In the genomic region with DNA sequence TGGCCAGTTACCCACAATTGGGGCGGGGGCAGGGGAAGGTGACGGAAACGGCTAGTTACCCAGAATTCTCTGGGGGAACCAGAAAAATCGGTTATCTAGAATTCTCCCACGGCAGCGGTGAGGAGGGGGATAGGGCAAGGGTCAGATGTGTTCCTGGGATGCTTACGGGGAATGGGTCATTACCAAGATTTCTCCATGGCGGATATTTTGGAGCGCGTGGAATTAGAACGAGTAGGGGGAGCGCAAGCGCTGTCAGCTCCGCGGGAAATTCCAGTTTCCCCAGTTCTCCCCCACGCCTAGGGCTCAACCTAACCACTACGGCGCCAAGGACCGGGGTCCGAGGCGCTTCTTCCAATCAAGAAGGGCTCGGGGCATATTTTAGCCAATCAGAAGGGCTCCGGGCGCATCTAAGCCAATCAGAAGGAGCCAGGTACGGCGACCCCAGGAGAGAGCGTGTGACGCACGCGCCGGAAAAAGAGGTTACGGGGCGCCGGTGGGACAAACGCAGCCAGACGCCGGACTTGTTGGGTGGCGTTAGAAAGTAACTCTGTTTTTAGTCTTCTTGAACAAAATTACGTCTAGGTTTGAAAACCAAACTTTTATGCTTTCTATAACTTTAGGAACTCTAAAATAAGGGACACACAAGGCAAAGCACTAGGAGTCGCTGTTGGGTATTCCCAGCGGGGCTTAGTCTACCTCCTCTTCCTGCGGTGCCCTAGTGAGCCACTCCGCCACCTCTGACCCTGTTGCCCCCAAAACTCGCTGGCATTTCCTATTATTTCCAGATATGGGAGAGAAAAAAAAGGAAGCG, we compare ENCODE assay signal across 1 cellular context.
TF ChIP-seq lines count a peak whose summit lies in the region.

A gene with protein sequence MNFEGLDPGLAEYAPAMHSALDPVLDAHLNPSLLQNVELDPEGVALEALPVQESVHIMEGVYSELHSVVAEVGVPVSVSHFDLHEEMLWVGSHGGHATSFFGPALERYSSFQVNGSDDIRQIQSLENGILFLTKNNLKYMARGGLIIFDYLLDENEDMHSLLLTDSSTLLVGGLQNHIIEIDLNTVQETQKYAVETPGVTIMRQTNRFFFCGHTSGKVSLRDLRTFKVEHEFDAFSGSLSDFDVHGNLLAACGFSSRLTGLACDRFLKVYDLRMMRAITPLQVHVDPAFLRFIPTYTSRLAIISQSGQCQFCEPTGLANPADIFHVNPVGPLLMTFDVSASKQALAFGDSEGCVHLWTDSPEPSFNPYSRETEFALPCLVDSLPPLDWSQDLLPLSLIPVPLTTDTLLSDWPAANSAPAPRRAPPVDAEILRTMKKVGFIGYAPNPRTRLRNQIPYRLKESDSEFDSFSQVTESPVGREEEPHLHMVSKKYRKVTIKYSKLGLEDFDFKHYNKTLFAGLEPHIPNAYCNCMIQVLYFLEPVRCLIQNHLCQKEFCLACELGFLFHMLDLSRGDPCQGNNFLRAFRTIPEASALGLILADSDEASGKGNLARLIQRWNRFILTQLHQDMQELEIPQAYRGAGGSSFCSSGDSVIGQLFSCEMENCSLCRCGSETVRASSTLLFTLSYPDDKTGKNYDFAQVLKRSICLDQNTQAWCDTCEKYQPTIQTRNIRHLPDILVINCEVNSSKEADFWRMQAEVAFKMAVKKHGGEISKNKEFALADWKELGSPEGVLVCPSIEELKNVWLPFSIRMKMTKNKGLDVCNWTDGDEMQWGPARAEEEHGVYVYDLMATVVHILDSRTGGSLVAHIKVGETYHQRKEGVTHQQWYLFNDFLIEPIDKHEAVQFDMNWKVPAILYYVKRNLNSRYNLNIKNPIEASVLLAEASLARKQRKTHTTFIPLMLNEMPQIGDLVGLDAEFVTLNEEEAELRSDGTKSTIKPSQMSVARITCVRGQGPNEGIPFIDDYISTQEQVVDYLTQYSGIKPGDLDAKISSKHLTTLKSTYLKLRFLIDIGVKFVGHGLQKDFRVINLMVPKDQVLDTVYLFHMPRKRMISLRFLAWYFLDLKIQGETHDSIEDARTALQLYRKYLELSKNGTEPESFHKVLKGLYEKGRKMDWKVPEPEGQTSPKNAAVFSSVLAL (minus strand): TSS at position 322 of the 811 bp plus-strand sequence. CDS start 906 bp downstream, outside the sequence.

TF ChIP-seq in HepG2, 621 proteins besides CTCF, POLR2A, EP300 and RAD21 (continued from another document and continues in another):
- TF ChIP-seq, protein P1, sequence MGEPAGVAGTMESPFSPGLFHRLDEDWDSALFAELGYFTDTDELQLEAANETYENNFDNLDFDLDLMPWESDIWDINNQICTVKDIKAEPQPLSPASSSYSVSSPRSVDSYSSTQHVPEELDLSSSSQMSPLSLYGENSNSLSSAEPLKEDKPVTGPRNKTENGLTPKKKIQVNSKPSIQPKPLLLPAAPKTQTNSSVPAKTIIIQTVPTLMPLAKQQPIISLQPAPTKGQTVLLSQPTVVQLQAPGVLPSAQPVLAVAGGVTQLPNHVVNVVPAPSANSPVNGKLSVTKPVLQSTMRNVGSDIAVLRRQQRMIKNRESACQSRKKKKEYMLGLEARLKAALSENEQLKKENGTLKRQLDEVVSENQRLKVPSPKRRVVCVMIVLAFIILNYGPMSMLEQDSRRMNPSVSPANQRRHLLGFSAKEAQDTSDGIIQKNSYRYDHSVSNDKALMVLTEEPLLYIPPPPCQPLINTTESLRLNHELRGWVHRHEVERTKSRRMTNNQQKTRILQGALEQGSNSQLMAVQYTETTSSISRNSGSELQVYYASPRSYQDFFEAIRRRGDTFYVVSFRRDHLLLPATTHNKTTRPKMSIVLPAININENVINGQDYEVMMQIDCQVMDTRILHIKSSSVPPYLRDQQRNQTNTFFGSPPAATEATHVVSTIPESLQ (CRISPR knock-in tag; conservative IDR thresholded peaks at IDR 0.05) = peak; percentile 67; the same call in 1 of the 2 replicates
- TF ChIP-seq, protein P2, sequence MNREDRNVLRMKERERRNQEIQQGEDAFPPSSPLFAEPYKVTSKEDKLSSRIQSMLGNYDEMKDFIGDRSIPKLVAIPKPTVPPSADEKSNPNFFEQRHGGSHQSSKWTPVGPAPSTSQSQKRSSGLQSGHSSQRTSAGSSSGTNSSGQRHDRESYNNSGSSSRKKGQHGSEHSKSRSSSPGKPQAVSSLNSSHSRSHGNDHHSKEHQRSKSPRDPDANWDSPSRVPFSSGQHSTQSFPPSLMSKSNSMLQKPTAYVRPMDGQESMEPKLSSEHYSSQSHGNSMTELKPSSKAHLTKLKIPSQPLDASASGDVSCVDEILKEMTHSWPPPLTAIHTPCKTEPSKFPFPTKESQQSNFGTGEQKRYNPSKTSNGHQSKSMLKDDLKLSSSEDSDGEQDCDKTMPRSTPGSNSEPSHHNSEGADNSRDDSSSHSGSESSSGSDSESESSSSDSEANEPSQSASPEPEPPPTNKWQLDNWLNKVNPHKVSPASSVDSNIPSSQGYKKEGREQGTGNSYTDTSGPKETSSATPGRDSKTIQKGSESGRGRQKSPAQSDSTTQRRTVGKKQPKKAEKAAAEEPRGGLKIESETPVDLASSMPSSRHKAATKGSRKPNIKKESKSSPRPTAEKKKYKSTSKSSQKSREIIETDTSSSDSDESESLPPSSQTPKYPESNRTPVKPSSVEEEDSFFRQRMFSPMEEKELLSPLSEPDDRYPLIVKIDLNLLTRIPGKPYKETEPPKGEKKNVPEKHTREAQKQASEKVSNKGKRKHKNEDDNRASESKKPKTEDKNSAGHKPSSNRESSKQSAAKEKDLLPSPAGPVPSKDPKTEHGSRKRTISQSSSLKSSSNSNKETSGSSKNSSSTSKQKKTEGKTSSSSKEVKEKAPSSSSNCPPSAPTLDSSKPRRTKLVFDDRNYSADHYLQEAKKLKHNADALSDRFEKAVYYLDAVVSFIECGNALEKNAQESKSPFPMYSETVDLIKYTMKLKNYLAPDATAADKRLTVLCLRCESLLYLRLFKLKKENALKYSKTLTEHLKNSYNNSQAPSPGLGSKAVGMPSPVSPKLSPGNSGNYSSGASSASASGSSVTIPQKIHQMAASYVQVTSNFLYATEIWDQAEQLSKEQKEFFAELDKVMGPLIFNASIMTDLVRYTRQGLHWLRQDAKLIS (CRISPR knock-in tag; IDR thresholded peaks at IDR 0.05) = no peak
- TF ChIP-seq ZNF768 (CRISPR knock-in tag; IDR thresholded peaks at IDR 0.05) (no peak), ZFP41 (CRISPR knock-in tag; IDR thresholded peaks at IDR 0.05; ENCODE audit: borderline replicate concordance) (no peak), XBP1 (CRISPR knock-in tag; IDR thresholded peaks at IDR 0.05) (peak; percentile 93; the same call in 1 of the 2 replicates), PHB2 (IDR thresholded peaks at IDR 0.05; ENCODE audit: partially characterized antibody) (no peak), ZNF337 (CRISPR knock-in tag; IDR thresholded peaks at IDR 0.05; ENCODE audit: borderline replicate concordance, low read depth) (no peak), ZNF121 (CRISPR knock-in tag; IDR thresholded peaks at IDR 0.05) (no peak), CENPT (CRISPR knock-in tag; IDR thresholded peaks at IDR 0.05; ENCODE audit: low read depth) (no peak), ZBTB3 (CRISPR knock-in tag; IDR thresholded peaks at IDR 0.05; ENCODE audit: borderline replicate concordance, low read depth) (no peak; the same call in 1 of the 2 replicates), IKZF1 (IDR thresholded peaks at IDR 0.05) (no peak), ZNF235 (CRISPR knock-in tag; IDR thresholded peaks at IDR 0.05; ENCODE audit: borderline replicate concordance) (no peak), ZNF292 (CRISPR knock-in tag; IDR thresholded peaks at IDR 0.05; ENCODE audit: borderline replicate concordance, low read depth) (no peak), MATR3 (CRISPR knock-in tag; IDR thresholded peaks at IDR 0.05) (no peak), PPARG (CRISPR knock-in tag; conservative IDR thresholded peaks at IDR 0.05) (peak; percentile 33; the same call in 1 of the 2 replicates), NAIF1 (CRISPR knock-in tag; IDR thresholded peaks at IDR 0.05; ENCODE audit: borderline replicate concordance) (peak; percentile 88), ETV5 (CRISPR knock-in tag; IDR thresholded peaks at IDR 0.05; ENCODE audit: borderline replicate concordance) (peak; percentile 72; the same call in 1 of the 2 replicates), SOX5 (CRISPR knock-in tag; IDR thresholded peaks at IDR 0.05; ENCODE audit: borderline replicate concordance) (peak; percentile 42; the same call in 1 of the 2 replicates), ZNF552 (CRISPR knock-in tag; IDR thresholded peaks at IDR 0.05; ENCODE audit: borderline replicate concordance) (no peak), ZNF224 (CRISPR knock-in tag; IDR thresholded peaks at IDR 0.05) (no peak), TOE1 (CRISPR knock-in tag; IDR thresholded peaks at IDR 0.05) (no peak), YEATS2 (CRISPR knock-in tag; IDR thresholded peaks at IDR 0.05; ENCODE audit: borderline replicate concordance) (peak; percentile 83), NR2F2 (IDR thresholded peaks at IDR 0.05; ENCODE audit: borderline replicate concordance, low read depth) (peak; percentile 24; the same call in 1 of the 2 replicates), NKX3-1 (CRISPR knock-in tag; IDR thresholded peaks at IDR 0.05) (peak; percentile 7; the same call in 1 of the 2 replicates), PCBP1 (IDR thresholded peaks at IDR 0.05; ENCODE audit: borderline replicate concordance, low read depth, low read length) (no peak), ZNF619 (CRISPR knock-in tag; IDR thresholded peaks at IDR 0.05) (no peak; the same call in 1 of the 2 replicates), HNRNPK (IDR thresholded peaks at IDR 0.05; ENCODE audit: low read depth, low read length, poor library complexity, severe bottlenecking) (peak; percentile 22), AKAP8 (CRISPR knock-in tag; IDR thresholded peaks at IDR 0.05) (no peak)
- TF ChIP-seq, protein P3, sequence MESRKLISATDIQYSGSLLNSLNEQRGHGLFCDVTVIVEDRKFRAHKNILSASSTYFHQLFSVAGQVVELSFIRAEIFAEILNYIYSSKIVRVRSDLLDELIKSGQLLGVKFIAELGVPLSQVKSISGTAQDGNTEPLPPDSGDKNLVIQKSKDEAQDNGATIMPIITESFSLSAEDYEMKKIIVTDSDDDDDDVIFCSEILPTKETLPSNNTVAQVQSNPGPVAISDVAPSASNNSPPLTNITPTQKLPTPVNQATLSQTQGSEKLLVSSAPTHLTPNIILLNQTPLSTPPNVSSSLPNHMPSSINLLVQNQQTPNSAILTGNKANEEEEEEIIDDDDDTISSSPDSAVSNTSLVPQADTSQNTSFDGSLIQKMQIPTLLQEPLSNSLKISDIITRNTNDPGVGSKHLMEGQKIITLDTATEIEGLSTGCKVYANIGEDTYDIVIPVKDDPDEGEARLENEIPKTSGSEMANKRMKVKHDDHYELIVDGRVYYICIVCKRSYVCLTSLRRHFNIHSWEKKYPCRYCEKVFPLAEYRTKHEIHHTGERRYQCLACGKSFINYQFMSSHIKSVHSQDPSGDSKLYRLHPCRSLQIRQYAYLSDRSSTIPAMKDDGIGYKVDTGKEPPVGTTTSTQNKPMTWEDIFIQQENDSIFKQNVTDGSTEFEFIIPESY (CRISPR knock-in tag; IDR thresholded peaks at IDR 0.05) = no peak
- TF ChIP-seq, protein P4, sequence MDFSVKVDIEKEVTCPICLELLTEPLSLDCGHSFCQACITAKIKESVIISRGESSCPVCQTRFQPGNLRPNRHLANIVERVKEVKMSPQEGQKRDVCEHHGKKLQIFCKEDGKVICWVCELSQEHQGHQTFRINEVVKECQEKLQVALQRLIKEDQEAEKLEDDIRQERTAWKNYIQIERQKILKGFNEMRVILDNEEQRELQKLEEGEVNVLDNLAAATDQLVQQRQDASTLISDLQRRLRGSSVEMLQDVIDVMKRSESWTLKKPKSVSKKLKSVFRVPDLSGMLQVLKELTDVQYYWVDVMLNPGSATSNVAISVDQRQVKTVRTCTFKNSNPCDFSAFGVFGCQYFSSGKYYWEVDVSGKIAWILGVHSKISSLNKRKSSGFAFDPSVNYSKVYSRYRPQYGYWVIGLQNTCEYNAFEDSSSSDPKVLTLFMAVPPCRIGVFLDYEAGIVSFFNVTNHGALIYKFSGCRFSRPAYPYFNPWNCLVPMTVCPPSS (IDR thresholded peaks at IDR 0.05) = no peak
- TF ChIP-seq, protein P5, sequence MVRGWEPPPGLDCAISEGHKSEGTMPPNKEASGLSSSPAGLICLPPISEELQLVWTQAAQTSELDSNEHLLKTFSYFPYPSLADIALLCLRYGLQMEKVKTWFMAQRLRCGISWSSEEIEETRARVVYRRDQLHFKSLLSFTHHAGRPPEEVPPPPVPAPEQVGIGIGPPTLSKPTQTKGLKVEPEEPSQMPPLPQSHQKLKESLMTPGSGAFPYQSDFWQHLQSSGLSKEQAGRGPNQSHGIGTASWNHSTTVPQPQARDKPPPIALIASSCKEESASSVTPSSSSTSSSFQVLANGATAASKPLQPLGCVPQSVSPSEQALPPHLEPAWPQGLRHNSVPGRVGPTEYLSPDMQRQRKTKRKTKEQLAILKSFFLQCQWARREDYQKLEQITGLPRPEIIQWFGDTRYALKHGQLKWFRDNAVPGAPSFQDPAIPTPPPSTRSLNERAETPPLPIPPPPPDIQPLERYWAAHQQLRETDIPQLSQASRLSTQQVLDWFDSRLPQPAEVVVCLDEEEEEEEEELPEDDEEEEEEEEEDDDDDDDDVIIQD (CRISPR knock-in tag; IDR thresholded peaks at IDR 0.05; ENCODE audit: low read depth) = peak; percentile 70; the same call in 1 of the 2 replicates
- TF ChIP-seq, protein P6, sequence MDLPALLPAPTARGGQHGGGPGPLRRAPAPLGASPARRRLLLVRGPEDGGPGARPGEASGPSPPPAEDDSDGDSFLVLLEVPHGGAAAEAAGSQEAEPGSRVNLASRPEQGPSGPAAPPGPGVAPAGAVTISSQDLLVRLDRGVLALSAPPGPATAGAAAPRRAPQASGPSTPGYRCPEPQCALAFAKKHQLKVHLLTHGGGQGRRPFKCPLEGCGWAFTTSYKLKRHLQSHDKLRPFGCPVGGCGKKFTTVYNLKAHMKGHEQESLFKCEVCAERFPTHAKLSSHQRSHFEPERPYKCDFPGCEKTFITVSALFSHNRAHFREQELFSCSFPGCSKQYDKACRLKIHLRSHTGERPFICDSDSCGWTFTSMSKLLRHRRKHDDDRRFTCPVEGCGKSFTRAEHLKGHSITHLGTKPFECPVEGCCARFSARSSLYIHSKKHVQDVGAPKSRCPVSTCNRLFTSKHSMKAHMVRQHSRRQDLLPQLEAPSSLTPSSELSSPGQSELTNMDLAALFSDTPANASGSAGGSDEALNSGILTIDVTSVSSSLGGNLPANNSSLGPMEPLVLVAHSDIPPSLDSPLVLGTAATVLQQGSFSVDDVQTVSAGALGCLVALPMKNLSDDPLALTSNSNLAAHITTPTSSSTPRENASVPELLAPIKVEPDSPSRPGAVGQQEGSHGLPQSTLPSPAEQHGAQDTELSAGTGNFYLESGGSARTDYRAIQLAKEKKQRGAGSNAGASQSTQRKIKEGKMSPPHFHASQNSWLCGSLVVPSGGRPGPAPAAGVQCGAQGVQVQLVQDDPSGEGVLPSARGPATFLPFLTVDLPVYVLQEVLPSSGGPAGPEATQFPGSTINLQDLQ (CRISPR knock-in tag; IDR thresholded peaks at IDR 0.05) = no peak
- TF ChIP-seq, protein P7, sequence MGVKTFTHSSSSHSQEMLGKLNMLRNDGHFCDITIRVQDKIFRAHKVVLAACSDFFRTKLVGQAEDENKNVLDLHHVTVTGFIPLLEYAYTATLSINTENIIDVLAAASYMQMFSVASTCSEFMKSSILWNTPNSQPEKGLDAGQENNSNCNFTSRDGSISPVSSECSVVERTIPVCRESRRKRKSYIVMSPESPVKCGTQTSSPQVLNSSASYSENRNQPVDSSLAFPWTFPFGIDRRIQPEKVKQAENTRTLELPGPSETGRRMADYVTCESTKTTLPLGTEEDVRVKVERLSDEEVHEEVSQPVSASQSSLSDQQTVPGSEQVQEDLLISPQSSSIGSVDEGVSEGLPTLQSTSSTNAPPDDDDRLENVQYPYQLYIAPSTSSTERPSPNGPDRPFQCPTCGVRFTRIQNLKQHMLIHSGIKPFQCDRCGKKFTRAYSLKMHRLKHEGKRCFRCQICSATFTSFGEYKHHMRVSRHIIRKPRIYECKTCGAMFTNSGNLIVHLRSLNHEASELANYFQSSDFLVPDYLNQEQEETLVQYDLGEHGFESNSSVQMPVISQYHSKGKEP (CRISPR knock-in tag; IDR thresholded peaks at IDR 0.05) = no peak
